ENCODE assay signal across 14 cellular contexts in genomic region chr11:3169952-3170755, GRCh38. TPM values are rescaled to one million over a fixed set of nuclear protein-coding genes. Genes with fewer than 3 reads are reported as not detected.
DNase-seq lines count a peak whose midpoint lies in the region; ATAC-seq, FAIRE-seq and TF ChIP-seq lines count a peak whose summit lies in the region.
"Had no signal": no experiment of that assay in that cellular context is flagged by ENCODE, and none has a peak within 500 bp of the region (broad histone marks: within the 10 kb centered on the region; RNA-seq: fewer than 3 reads in every experiment).

No MANE protein-coding gene starts in this region.

- H2BK5ac ChIP-seq in mesenchymal stem cell (ENCODE audit: low read depth, low read length, poor library complexity, severe bottlenecking) = no peak overlapping the region

- H3K4me3 Mint-ChIP-seq in activated T-cell treated with anti-CD3 and anti-CD28 coated beads, Interleukin-2, amount 50 U/mL, for 24 hours = peak overlapping the region; percentile 58
- H3K4me3 Mint-ChIP-seq in astrocyte (ENCODE audit: unreplicated experiment) (peak overlapping the region; percentile 7), type B pancreatic cell (peak overlapping the region; percentile 72)

- no peaks in the 10 kb centered on the region for H4K20me1 ChIP-seq in astrocyte (ENCODE audit: insufficient read depth, low read length)

- H3K79me2 ChIP-seq in astrocyte (ENCODE audit: insufficient read depth, low read length) = no peaks in the 10 kb centered on the region

- H4K8ac ChIP-seq in mesenchymal stem cell (ENCODE audit: low read length) = peak overlapping the region; percentile 96

- peaks cover 1% of the 10 kb centered on the region for H3K79me1 ChIP-seq in mesenchymal stem cell (replicated peaks; ENCODE audit: low read length, poor library complexity, severe bottlenecking)

- H3K4me1 Mint-ChIP-seq in activated T-cell treated with anti-CD3 and anti-CD28 coated beads, Interleukin-2, amount 50 U/mL, for 24 hours (ENCODE audit: low read depth) = peaks cover 27% of the 10 kb centered on the region
- peaks cover 10% of the 10 kb centered on the region for H3K4me1 Mint-ChIP-seq in astrocyte (ENCODE audit: low read depth, unreplicated experiment)
- peaks cover 10% of the 10 kb centered on the region for H3K4me1 Mint-ChIP-seq in type B pancreatic cell (ENCODE audit: unreplicated experiment)

- H3K36me3 ChIP-seq in astrocyte (ENCODE audit: insufficient read depth, low read length) (no peaks in the 10 kb centered on the region), mesenchymal stem cell (ENCODE audit: control insufficient read depth in 1 of 2, insufficient read depth in 2 of 2, low read depth in 1 of 2, low read length in 2 of 2) (no peaks in the 10 kb centered on the region)
- H3K36me3 ChIP-seq: neutrophil had no signal

- no peak overlapping the region for H3K14ac ChIP-seq in mesenchymal stem cell (ENCODE audit: low read length in 2 of 2)

- peak overlapping the region; percentile 27 to 38 for H2BK12ac ChIP-seq in mesenchymal stem cell (ENCODE audit: low read length in 2 of 2)

- FAIRE-seq in astrocyte (lab: Jason Lieb, UNC) = no peak

- peak overlapping the region; percentile 92 for H2AFZ ChIP-seq in astrocyte (ENCODE audit: low read depth, low read length)
- H2AFZ ChIP-seq in mesenchymal stem cell (ENCODE audit: low read depth, low read length) = peak overlapping the region; percentile 47

- H2AK5ac ChIP-seq in mesenchymal stem cell (ENCODE audit: low read length, severe bottlenecking) = no peak overlapping the region

- H3K18ac ChIP-seq in mesenchymal stem cell (ENCODE audit: low read depth in 1 of 2, low read length in 2 of 2) = peak overlapping the region in 1 of 2 experiments; percentile 80

- H3K27me3 ChIP-seq in astrocyte (ENCODE audit: insufficient read depth, low read length) (peaks cover 4% of the 10 kb centered on the region), mesenchymal stem cell (ENCODE audit: control insufficient read depth in 1 of 2, insufficient read depth in 1 of 2, low read length in 2 of 2) (peaks cover 4 to 39% of the 10 kb centered on the region in 2 experiments)

- TF ChIP-seq CTCF in astrocyte (IDR thresholded peaks at IDR 0.05; ENCODE audit: insufficient read depth, low read depth, low read length) = no peak
- no peak for TF ChIP-seq CTCF in type B pancreatic cell (conservative IDR thresholded peaks at IDR 0.05)

- H4K91ac ChIP-seq in mesenchymal stem cell (ENCODE audit: low read length) = no peak overlapping the region

- H3K36me3 Mint-ChIP-seq in activated T-cell treated with anti-CD3 and anti-CD28 coated beads, Interleukin-2, amount 50 U/mL, for 24 hours (ENCODE audit: low read depth) = no peaks in the 10 kb centered on the region
- H3K36me3 Mint-ChIP-seq in astrocyte (ENCODE audit: low read depth, unreplicated experiment) (no peaks in the 10 kb centered on the region), type B pancreatic cell (no peaks in the 10 kb centered on the region)

- peak overlapping the region; percentile 88 for H3K4me2 ChIP-seq in astrocyte (ENCODE audit: low read length)
- H3K4me2 ChIP-seq in mesenchymal stem cell (ENCODE audit: low read length, poor library complexity, severe bottlenecking) = peak overlapping the region; percentile 48

- H3K9me3 Mint-ChIP-seq in activated T-cell treated with anti-CD3 and anti-CD28 coated beads, Interleukin-2, amount 50 U/mL, for 24 hours = no peaks in the 10 kb centered on the region
- H3K9me3 Mint-ChIP-seq in astrocyte (ENCODE audit: unreplicated experiment) (no peaks in the 10 kb centered on the region), type B pancreatic cell (no peaks in the 10 kb centered on the region)

- H3K27me3 Mint-ChIP-seq in activated T-cell treated with anti-CD3 and anti-CD28 coated beads, Interleukin-2, amount 50 U/mL, for 24 hours = peaks cover 62% of the 10 kb centered on the region
- H3K27me3 Mint-ChIP-seq in astrocyte (ENCODE audit: low read depth, unreplicated experiment) (peaks cover 14% of the 10 kb centered on the region), type B pancreatic cell (peaks cover 35% of the 10 kb centered on the region)

- H2BK120ac ChIP-seq in mesenchymal stem cell (ENCODE audit: low read depth, low read length) = no peak overlapping the region

- H3K9ac ChIP-seq in astrocyte (ENCODE audit: low read length) = peak overlapping the region; percentile 67
- H3K9ac ChIP-seq in mesenchymal stem cell (ENCODE audit: low read length) = peak overlapping the region; percentile 79

- peak overlapping the region; percentile 56 for H3K27ac Mint-ChIP-seq in activated T-cell treated with anti-CD3 and anti-CD28 coated beads, Interleukin-2, amount 50 U/mL, for 24 hours
- peak overlapping the region; percentile 11 for H3K27ac Mint-ChIP-seq in astrocyte (ENCODE audit: unreplicated experiment)
- no peak overlapping the region for H3K27ac Mint-ChIP-seq in type B pancreatic cell

- ATAC-seq in HG02610 (IDR thresholded peaks at IDR 0.05; ENCODE audit: unreplicated experiment) (no peak), HG02840 (IDR thresholded peaks at IDR 0.05; ENCODE audit: low FRiP score, unreplicated experiment) (no peak)

- H3K27ac ChIP-seq in astrocyte (ENCODE audit: low read depth, low read length) = no peak overlapping the region
- H3K27ac ChIP-seq in mesenchymal stem cell (ENCODE audit: low read length, poor library complexity, severe bottlenecking) = no peak overlapping the region
- H3K27ac ChIP-seq: C4-2B, epithelial cell of prostate, neutrophil had no signal

- no peak overlapping the region for H3K4ac ChIP-seq in mesenchymal stem cell (ENCODE audit: low read depth in 1 of 2, low read length in 2 of 2)

- no peak overlapping the region for H3K4me3 ChIP-seq in astrocyte (ENCODE audit: insufficient read depth, low read depth, low read length)
- H3K4me3 ChIP-seq in mesenchymal stem cell (ENCODE audit: insufficient read depth in 1 of 2, low read depth in 1 of 2, low read length in 2 of 2) = peak overlapping the region in 1 of 2 experiments; percentile 77

- no peak overlapping the region for H3K23ac ChIP-seq in mesenchymal stem cell (ENCODE audit: low read length in 2 of 2)

- WGBS in mesenchymal stem cell = 83% methylated on average over 20 of the region's 20 CpGs

- no peak for DNase-seq in activated T-cell treated with anti-CD3 and anti-CD28 coated beads, Interleukin-2, amount 50 U/mL, for 24 hours
- DNase-seq in activated T-cell treated with anti-CD3 and anti-CD28 coated beads, Interleukin-2, amount 50 U/mL, for 1 hour = no peak
- DNase-seq in astrocyte (ENCODE audit: low read depth) (peak; percentile 57), mesenchymal stem cell (no peak), type B pancreatic cell (ENCODE audit: extremely low spot score, unreplicated experiment) (no peak)
- no peak for DNase-seq in activated CD8-positive, alpha-beta memory T cell treated with anti-CD3 and anti-CD28 coated beads for 24 hours
- DNase-seq: NCI-H2227 treated with DMSO at 0.1 percent for 48 hours; stimulated activated naive CD4-positive, alpha-beta T cell treated with Interleukin-2 at 50 U/mL for 16 hours had no signal

- no peak overlapping the region for H2BK15ac ChIP-seq in mesenchymal stem cell (ENCODE audit: low read depth, poor library complexity, severe bottlenecking)

- H3K4me1 ChIP-seq in astrocyte (ENCODE audit: insufficient read depth, low read length) (peaks cover 20% of the 10 kb centered on the region), mesenchymal stem cell (ENCODE audit: control insufficient read depth, insufficient read depth, low read depth, low read length) (peaks cover 25% of the 10 kb centered on the region)

- peaks cover 5% of the 10 kb centered on the region for H3K9me3 ChIP-seq in astrocyte (ENCODE audit: insufficient read depth, low read depth, low read length)
- H3K9me3 ChIP-seq in mesenchymal stem cell (ENCODE audit: control insufficient read depth, low read length) = no peaks in the 10 kb centered on the region
- H3K9me3 ChIP-seq: neutrophil had no signal

RNA-seq across cellular contexts. Expression of gene OSBPL5, which starts 5.0 kb away (rescaled TPM):
- 29.0 and 34.2 TPM in 2 replicates for total RNA-seq in astrocyte
- 13.7 TPM for polyA plus RNA-seq in mesenchymal stem cell (2013, experiment 1 of 2)
- polyA plus RNA-seq in mesenchymal stem cell (2013, experiment 2 of 2) = 14.6 TPM
- 29.8 and 33.1 TPM in 2 replicates for total RNA-seq in type B pancreatic cell (ENCODE audit: low replicate concordance)

RNA-seq across cellular contexts. Expression of gene MRGPRG, which starts 48.5 kb away (rescaled TPM):
- total RNA-seq in astrocyte (not detected in 2 replicates), type B pancreatic cell (ENCODE audit: low replicate concordance) (not detected in 2 replicates)
- not detected for polyA plus RNA-seq in mesenchymal stem cell (2013, experiment 1 of 2)
- not detected for polyA plus RNA-seq in mesenchymal stem cell (2013, experiment 2 of 2)
- total RNA-seq: activated CD8-positive, alpha-beta memory T cell treated with anti-CD3 and anti-CD28 coated beads for 36 hours had no signal

Comparison
In these comparisons a context has a peak if more than half of its experiments do, and no peak if none do; other contexts are left out.
1. H3K4me3 Mint-ChIP-seq: peak in every context shown above with its lines; median percentile 72 in type B pancreatic cell; 58 in activated T-cell treated with anti-CD3 and anti-CD28 coated beads, Interleukin-2, amount 50 U/mL, for 24 hours; 7 in astrocyte.